8 cellular contexts compared by ENCODE assay signal in the genomic region with DNA sequence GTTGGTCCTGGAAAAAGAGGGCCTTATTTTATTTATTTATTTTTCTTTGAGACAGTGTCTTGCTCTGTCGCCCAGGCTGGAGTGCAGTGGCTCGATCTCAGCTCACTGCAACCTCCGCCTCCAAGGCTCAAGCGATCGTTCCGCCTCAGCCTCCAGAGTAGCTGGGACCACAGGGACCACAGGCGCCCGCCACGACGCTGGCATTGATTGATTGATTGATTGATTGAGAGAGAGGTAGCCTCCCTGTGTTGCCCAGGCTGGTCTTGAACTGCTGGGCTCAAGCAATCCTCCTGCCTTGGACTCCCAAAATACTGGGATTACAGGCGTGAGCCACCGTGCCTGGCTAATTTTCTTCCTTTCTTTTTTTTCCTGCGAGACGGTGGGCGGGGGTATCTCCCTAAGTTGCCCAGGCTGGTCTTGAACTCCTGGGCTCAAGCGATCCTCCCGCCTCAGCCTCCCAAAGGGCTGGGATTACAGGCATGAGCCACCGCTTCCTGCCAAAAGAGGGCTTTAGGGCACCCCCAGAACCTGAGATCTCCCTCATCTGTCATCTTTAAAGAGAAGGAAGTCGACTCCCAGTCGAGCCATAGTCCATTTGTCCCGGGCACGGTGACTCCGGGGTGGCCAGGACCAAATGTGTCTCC. TPM values are rescaled to one million over a fixed set of nuclear protein-coding genes. Genes with fewer than 3 reads are reported as not detected.
A peak's percentile ranks its signal among the peaks of the same experiment; 100 is the strongest.
DNase-seq lines count a peak whose midpoint lies in the region; ATAC-seq and TF ChIP-seq lines count a peak whose summit lies in the region.
"Not testable (repeated sequence)": the region's sequence is repeated elsewhere in the genome, so short reads cannot be mapped to it uniquely, and the experiment has no call there.

No MANE protein-coding gene starts in this region.

- H3K36me3 Mint-ChIP-seq in activated naive CD4-positive, alpha-beta T cell treated with anti-CD3 and anti-CD28 coated beads, Interleukin-2, amount 10 ng/mL, durations not matched to agents 7 days and 5 days; natural killer cell treated with Interleukin-12 subunit alpha and Interleukin-12 subunit beta and Interleukin-15 and Interleukin-18, amount 100 ng/mL, for 72 hours: not testable (repeated sequence)

- CTCF ChIA-PET in HEK293T (lab: Yijun Ruan, JAX); activated naive CD4-positive, alpha-beta T cell treated with anti-CD3 and anti-CD28 coated beads, Interleukin-2, amount 10 ng/mL, durations not matched to agents 7 days and 5 days (lab: Charles Lee): not testable (repeated sequence)
- CTCF ChIA-PET in PC-9 (lab: Charles Lee) = interaction anchor here (0.6 kb wide), 1 partner anchor 249 kb away, joined by 3 read pairs; no protein-coding TSS in a partner anchor

- H3K36me3 ChIP-seq in BLaER1; PC-9 (ENCODE audit: low read depth); ectodermal cell (ENCODE audit: control insufficient read depth, insufficient read depth, low read length): not testable (repeated sequence)

- POLR2A ChIA-PET in HEK293T (lab: Yijun Ruan, JAX) (interaction anchor here (0.7 kb wide), 1 partner anchor 115 kb away, joined by 3 read pairs; no protein-coding TSS in a partner anchor), PC-9 (lab: Charles Lee; ENCODE audit: unreplicated experiment) (interaction anchor here (0.7 kb wide), 1 partner anchor 515 kb away, joined by 3 read pairs; no protein-coding TSS in a partner anchor)

- H3K9me2 ChIP-seq in PC-9 (ENCODE audit: insufficient read depth) = not testable (repeated sequence)

- not testable (repeated sequence) for H3F3A ChIP-seq in PC-9 (ENCODE audit: insufficient read depth, low read depth)

- H3K27ac ChIP-seq in BLaER1 = peak overlapping the region; percentile 64
- H3K27ac ChIP-seq in PC-9 = 0 out of 2 replicates have a peak overlapping the region, but pooled peaks have one; percentile 17
- H3K27ac ChIP-seq in ectodermal cell (ENCODE audit: insufficient read depth, low read depth, low read length, poor library complexity, severe bottlenecking) = peak overlapping the region; percentile 18

- H4K20me1 ChIP-seq in BLaER1; PC-9 (ENCODE audit: insufficient read depth): not testable (repeated sequence)

- not testable (repeated sequence) for DNase-seq in HEK293T (ENCODE audit: extremely low spot score); PC-9; activated naive CD4-positive, alpha-beta T cell treated with anti-CD3 and anti-CD28 coated beads, Interleukin-2, amount 10 ng/mL, durations not matched to agents 7 days and 5 days; natural killer cell treated with Interleukin-12 subunit alpha and Interleukin-12 subunit beta and Interleukin-15 and Interleukin-18, amount 100 ng/mL, for 72 hours (ENCODE audit: low spot score); stimulated activated naive CD8-positive, alpha-beta T cell treated with anti-CD3 and anti-CD28 coated beads, Interleukin-15, amount 100 ng/mL, for 72 hours

- H3K4me2 ChIP-seq in BLaER1 (peak overlapping the region; percentile 97), PC-9 (peak overlapping the region; percentile 85)

- peak overlapping the region; percentile 93 for H2AFZ ChIP-seq in PC-9

- intact Hi-C loops in PC-9 (cut with micrococcal nuclease; ENCODE audit: unreplicated experiment) = not testable (repeated sequence)

- not testable (repeated sequence) for H3K27me3 ChIP-seq in BLaER1; PC-9 (ENCODE audit: insufficient read depth, low read depth); ectodermal cell (ENCODE audit: control insufficient read depth, insufficient read depth, low read length, poor library complexity, severe bottlenecking)

- H3K9me3 Mint-ChIP-seq in activated naive CD4-positive, alpha-beta T cell treated with anti-CD3 and anti-CD28 coated beads, Interleukin-2, amount 10 ng/mL, durations not matched to agents 7 days and 5 days; natural killer cell treated with Interleukin-12 subunit alpha and Interleukin-12 subunit beta and Interleukin-15 and Interleukin-18, amount 100 ng/mL, for 72 hours; stimulated activated naive CD8-positive, alpha-beta T cell treated with anti-CD3 and anti-CD28 coated beads, Interleukin-15, amount 100 ng/mL, for 72 hours: not testable (repeated sequence)

- ATAC-seq in natural killer cell treated with Interleukin-12 subunit alpha and Interleukin-12 subunit beta and Interleukin-15 and Interleukin-18, amount 100 ng/mL, for 72 hours = peak; percentile 20 to 22
- ATAC-seq in stimulated activated naive CD8-positive, alpha-beta T cell treated with anti-CD3 and anti-CD28 coated beads, Interleukin-15, amount 100 ng/mL, for 72 hours = not testable (repeated sequence)

- H3K4me3 ChIP-seq in BLaER1 (peak overlapping the region; percentile 82), PC-9 (peak overlapping the region; percentile 85), ectodermal cell (ENCODE audit: insufficient read depth, low read depth, low read length) (peak overlapping the region; percentile 63), iPS-11a (ENCODE audit: low read depth, low read length) (peak overlapping the region; percentile 87)

- H3K4me3 Mint-ChIP-seq in activated naive CD4-positive, alpha-beta T cell treated with anti-CD3 and anti-CD28 coated beads, Interleukin-2, amount 10 ng/mL, durations not matched to agents 7 days and 5 days = peak overlapping the region; percentile 94
- peak overlapping the region; percentile 92 for H3K4me3 Mint-ChIP-seq in natural killer cell treated with Interleukin-12 subunit alpha and Interleukin-12 subunit beta and Interleukin-15 and Interleukin-18, amount 100 ng/mL, for 72 hours
- H3K4me3 Mint-ChIP-seq in stimulated activated naive CD8-positive, alpha-beta T cell treated with anti-CD3 and anti-CD28 coated beads, Interleukin-15, amount 100 ng/mL, for 72 hours = peak overlapping the region; percentile 98 to 99

- H3K9me3 ChIP-seq in BLaER1; PC-9 (ENCODE audit: insufficient read depth, low read depth); ectodermal cell (ENCODE audit: control insufficient read depth, low read length): not testable (repeated sequence)

- not testable (repeated sequence) for TF ChIP-seq CTCF in PC-9 (conservative IDR thresholded peaks at IDR 0.05)

- BruUV-seq in PC-9 (replicated peaks; lab: Mats Ljungman, UMichigan) = TSS peak; percentile 90

- H3K27ac Mint-ChIP-seq in activated naive CD4-positive, alpha-beta T cell treated with anti-CD3 and anti-CD28 coated beads, Interleukin-2, amount 10 ng/mL, durations not matched to agents 7 days and 5 days = peak overlapping the region; percentile 75
- H3K27ac Mint-ChIP-seq in natural killer cell treated with Interleukin-12 subunit alpha and Interleukin-12 subunit beta and Interleukin-15 and Interleukin-18, amount 100 ng/mL, for 72 hours = peak overlapping the region; percentile 76 to 96
- peak overlapping the region; percentile 98 to 99 for H3K27ac Mint-ChIP-seq in stimulated activated naive CD8-positive, alpha-beta T cell treated with anti-CD3 and anti-CD28 coated beads, Interleukin-15, amount 100 ng/mL, for 72 hours

- H3K79me2 ChIP-seq in PC-9 (ENCODE audit: low read depth) = not testable (repeated sequence)

- peaks cover 14% of the 10 kb centered on the region for H3K4me1 ChIP-seq in BLaER1
- H3K4me1 ChIP-seq in PC-9 (replicated peaks; ENCODE audit: insufficient read depth); ectodermal cell (ENCODE audit: control insufficient read depth, insufficient read depth, low read length): not testable (repeated sequence)

- H3K9ac ChIP-seq in BLaER1 = peak overlapping the region; percentile 82

- H3K4me1 Mint-ChIP-seq in activated naive CD4-positive, alpha-beta T cell treated with anti-CD3 and anti-CD28 coated beads, Interleukin-2, amount 10 ng/mL, durations not matched to agents 7 days and 5 days = peaks cover 20% of the 10 kb centered on the region
- peaks cover 17 to 24% of the 10 kb centered on the region in 2 donors for H3K4me1 Mint-ChIP-seq in natural killer cell treated with Interleukin-12 subunit alpha and Interleukin-12 subunit beta and Interleukin-15 and Interleukin-18, amount 100 ng/mL, for 72 hours (ENCODE audit: low read depth in 2 of 2)
- peaks cover 26% of the 10 kb centered on the region for H3K4me1 Mint-ChIP-seq in stimulated activated naive CD8-positive, alpha-beta T cell treated with anti-CD3 and anti-CD28 coated beads, Interleukin-15, amount 100 ng/mL, for 72 hours

- 73 to 74% methylated on average over 23 of the region's 23 CpGs for WGBS in ectodermal cell, 2 experiments

- peaks cover 21% of the 10 kb centered on the region for H3K27me3 Mint-ChIP-seq in activated naive CD4-positive, alpha-beta T cell treated with anti-CD3 and anti-CD28 coated beads, Interleukin-2, amount 10 ng/mL, durations not matched to agents 7 days and 5 days
- peaks cover 11% of the 10 kb centered on the region in 2 donors for H3K27me3 Mint-ChIP-seq in natural killer cell treated with Interleukin-12 subunit alpha and Interleukin-12 subunit beta and Interleukin-15 and Interleukin-18, amount 100 ng/mL, for 72 hours
- H3K27me3 Mint-ChIP-seq in stimulated activated naive CD8-positive, alpha-beta T cell treated with anti-CD3 and anti-CD28 coated beads, Interleukin-15, amount 100 ng/mL, for 72 hours = not testable (repeated sequence)

TF ChIP-seq in HEK293T, 16 proteins besides CTCF, POLR2A, EP300 and RAD21:
- TF ChIP-seq, protein P1, sequence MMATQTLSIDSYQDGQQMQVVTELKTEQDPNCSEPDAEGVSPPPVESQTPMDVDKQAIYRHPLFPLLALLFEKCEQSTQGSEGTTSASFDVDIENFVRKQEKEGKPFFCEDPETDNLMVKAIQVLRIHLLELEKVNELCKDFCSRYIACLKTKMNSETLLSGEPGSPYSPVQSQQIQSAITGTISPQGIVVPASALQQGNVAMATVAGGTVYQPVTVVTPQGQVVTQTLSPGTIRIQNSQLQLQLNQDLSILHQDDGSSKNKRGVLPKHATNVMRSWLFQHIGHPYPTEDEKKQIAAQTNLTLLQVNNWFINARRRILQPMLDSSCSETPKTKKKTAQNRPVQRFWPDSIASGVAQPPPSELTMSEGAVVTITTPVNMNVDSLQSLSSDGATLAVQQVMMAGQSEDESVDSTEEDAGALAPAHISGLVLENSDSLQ (IDR thresholded peaks at IDR 0.05) = peak; percentile 58

RNA-seq across cellular contexts. Expression of gene ASAH2B, which starts 0.6 kb away (rescaled TPM):
- 3.8 TPM in 2 replicates for total RNA-seq in PC-9 (2021)
- polyA plus RNA-seq in ectodermal cell (2013, experiment 1 of 4) = 8.7 TPM
- polyA plus RNA-seq in ectodermal cell (2013, experiment 2 of 4) = 9.7 TPM
- polyA plus RNA-seq in ectodermal cell (2013, experiment 3 of 4) = 5.6 TPM
- 8.0 TPM for polyA plus RNA-seq in ectodermal cell (2013, experiment 4 of 4)
- total RNA-seq in natural killer cell treated with Interleukin-12 subunit alpha and Interleukin-12 subunit beta and Interleukin-15 and Interleukin-18, amount 100 ng/mL, for 72 hours = 1 to 10 TPM; 3.4 to 5.2 TPM
